ENCODE assay signal across 27 cellular contexts in genomic region chr12:111141205-111141604, GRCh38.
"Had no signal": no experiment of that assay in that cellular context is flagged by ENCODE, and none has a peak within 500 bp of the region (broad histone marks: within the 10 kb centered on the region; RNA-seq: fewer than 3 reads in every experiment).

No MANE protein-coding gene starts in this region.

- H3K27me3 ChIP-seq: testis, thyroid gland, transverse colon, upper lobe of left lung, uterus, vagina had no signal

- FAIRE-seq: urothelium cell line had no signal

- H3K9me3 ChIP-seq: stomach, suprapubic skin, testis, thoracic aorta, thyroid gland, tibial artery, transverse colon, upper lobe of left lung, upper lobe of right lung, uterus, vagina had no signal

- H3K36me3 ChIP-seq: stomach, suprapubic skin, thoracic aorta, thyroid gland, tibial artery, tibial nerve, transverse colon, upper lobe of left lung, upper lobe of right lung, uterus, vagina had no signal

- H3K4me3 ChIP-seq: stomach, suprapubic skin, testis, thoracic aorta, thyroid gland, tibial artery, tibial nerve, transverse colon, upper lobe of left lung, upper lobe of right lung, uterus, vagina had no signal

- H3K27ac ChIP-seq: stomach, suprapubic skin, testis, thoracic aorta, thyroid gland, tibial artery, tibial nerve, transverse colon, upper lobe of left lung, upper lobe of right lung, uterus, vagina had no signal

- H3K4me1 ChIP-seq: suprapubic skin, testis, thyroid gland, tibial artery, tibial nerve, upper lobe of left lung, upper lobe of right lung, uterus had no signal

- ATAC-seq: stimulated activated effector memory CD8-positive, alpha-beta T cell treated with anti-CD3 and anti-CD28 coated beads, Interleukin-12 subunit alpha, Interleukin-12 subunit beta, amount 100 ng/mL, for 72 hours; stimulated activated memory B cell treated with anti-CD40 and anti-IgM and Interleukin-4, amounts not matched to agents 10 μg/mL and 1 μg/mL and 100 μg/mL, for 72 hours; stimulated activated naive B cell treated with anti-CD40 and anti-IgM and Interleukin-4, amounts not matched to agents 10 μg/mL and 1 μg/mL and 100 μg/mL, for 72 hours; stimulated activated naive CD8-positive, alpha-beta T cell treated with anti-CD3 and anti-CD28 coated beads, Interleukin-15, amount 100 ng/mL, for 72 hours; stimulated activated naive CD8-positive, alpha-beta T cell treated with anti-CD3 and anti-CD28 coated beads, Interleukin-15, Interleukin-2, amounts not matched to agents 100 U/mL and 50 U/mL, for 24 hours; upper lobe of right lung had no signal

- DNase-seq: stimulated activated CD4-positive, alpha-beta T cell treated with anti-CD3 and anti-CD28 coated beads, Interleukin-2, amount 100 ng/mL, for 48 hours; stimulated activated CD4-positive, alpha-beta T cell treated with anti-CD3 and anti-CD28 coated beads, Interleukin-4, amount 100 ng/mL, for 1 hour; stimulated activated CD4-positive, alpha-beta T cell treated with anti-CD3 and anti-CD28 coated beads, Interleukin-4, amount 100 ng/mL, for 24 hours; stimulated activated CD4-positive, alpha-beta T cell treated with anti-CD3 and anti-CD28 coated beads, Interleukin-4, amount 100 ng/mL, for 4 hours; stimulated activated CD8-positive, alpha-beta memory T cell treated with anti-CD3 and anti-CD28 coated beads, Interleukin-4, amount 100 ng/mL, for 48 hours; stimulated activated naive B cell treated with anti-CD40 and anti-IgM and Interleukin-4, amounts not matched to agents 10 μg/mL and 1 μg/mL and 100 μg/mL, for 72 hours; stimulated activated naive CD4-positive, alpha-beta T cell; stimulated activated naive CD4-positive, alpha-beta T cell treated with Interleukin-2 at 50 U/mL for 16 hours; stimulated activated naive CD8-positive, alpha-beta T cell treated with anti-CD3 and anti-CD28 coated beads, Interleukin-15, amount 100 ng/mL, for 72 hours; stimulated activated naive CD8-positive, alpha-beta T cell treated with anti-CD3 and anti-CD28 coated beads, Interleukin-15, Interleukin-2, amounts not matched to agents 100 U/mL and 50 U/mL, for 24 hours; stomach; substantia nigra; testis; thyroid gland; tibial artery; transverse colon; trophoblast cell; upper lobe of left lung; upper lobe of right lung; uterus had no signal
